13 cellular contexts compared by ENCODE assay signal in genomic region chr2:128604045-128604444, GRCh38.
"Had no signal": no experiment of that assay in that cellular context is flagged by ENCODE, and none has a peak within 500 bp of the region (broad histone marks: within the 10 kb centered on the region; RNA-seq: fewer than 3 reads in every experiment).

No MANE protein-coding gene starts in this region.

- FAIRE-seq: colon had no signal

- H3K27ac ChIP-seq: cardiac muscle cell, lower lobe of right lung, right atrium auricular region, SJCRH30 had no signal

- H3K9me3 ChIP-seq: adrenal gland, lower lobe of right lung, right atrium auricular region, SJCRH30 had no signal

- ATAC-seq: activated T-helper 17 cell treated with anti-CD3 and anti-CD28 coated beads, Interleukin-2, amount 50 U/mL, for 72 hours had no signal

- H3K36me3 ChIP-seq: adrenal gland, cardiac muscle cell, lower lobe of right lung, right atrium auricular region, SJCRH30 had no signal

- H3K4me2 ChIP-seq: smooth muscle cell had no signal

- H3K4me3 ChIP-seq: adrenal gland, cardiac muscle cell, lower lobe of right lung, right atrium auricular region, SJCRH30, smooth muscle cell had no signal

- H3K4me1 ChIP-seq: right atrium auricular region, SJCRH30 had no signal

- DNase-seq: activated CD4-positive, alpha-beta T cell treated with anti-CD3 and anti-CD28 coated beads, Interleukin-2, amount 10 ng/mL, durations not matched to agents 24 days and 14 days; activated CD4-positive, CD25-positive, alpha-beta regulatory T cell; hippocampal formation; naive B cell; SW 1271 had no signal

- H3K27me3 ChIP-seq: adrenal gland, right atrium auricular region, SJCRH30 had no signal
